ENCODE assay signal across 9 cellular contexts in genomic region chr6:96821034-96821433, GRCh38. TPM values are rescaled to one million over a fixed set of nuclear protein-coding genes. Genes with fewer than 3 reads are reported as not detected.
"Had no signal": no experiment of that assay in that cellular context is flagged by ENCODE, and none has a peak within 500 bp of the region (broad histone marks: within the 10 kb centered on the region; RNA-seq: fewer than 3 reads in every experiment).

No MANE protein-coding gene starts in this region.

- H3K4me3 ChIP-seq: GM23248 had no signal

- H3K4me1 Mint-ChIP-seq: IgD-negative memory B cell had no signal

- DNase-seq: GM23248, H9, HCEC 1CT, KBM-7 had no signal

- ATAC-seq: HepG2 had no signal

- H3K36me3 Mint-ChIP-seq: IgD-negative memory B cell had no signal

- H3K4me3 Mint-ChIP-seq: H9, IgD-negative memory B cell had no signal

- H2AFZ ChIP-seq: GM23248 had no signal

- FAIRE-seq: H1, H54, HepG2 had no signal

- H3K27ac Mint-ChIP-seq: IgD-negative memory B cell had no signal

- H3K27me3 Mint-ChIP-seq: IgD-negative memory B cell had no signal

- H3K27ac ChIP-seq: GM23248 had no signal

RNA-seq across cellular contexts. Expression of gene GPR63, which starts 16.2 kb away (rescaled TPM):
- total RNA-seq: HT-29 had no signal
- polyA plus RNA-seq: IgD-negative memory B cell had no signal
